ENCODE assay signal across 11 cellular contexts in genomic region chr13:52092087-52092486, GRCh38. TPM values are rescaled to one million over a fixed set of nuclear protein-coding genes. Genes with fewer than 3 reads are reported as not detected.
"Had no signal": no experiment of that assay in that cellular context is flagged by ENCODE, and none has a peak within 500 bp of the region (broad histone marks: within the 10 kb centered on the region; RNA-seq: fewer than 3 reads in every experiment).

No MANE protein-coding gene starts in this region.

- H3K4me2 ChIP-seq: GM23338 had no signal

- H3K36me3 ChIP-seq: HAP-1 had no signal

- ATAC-seq: GM23338, HCT116 had no signal

- H3K9ac ChIP-seq: GM23248 had no signal

- H3K4me3 ChIP-seq: GM23248, GM23338, HAP-1 had no signal

- FAIRE-seq: H1, H54 had no signal

- H3K4me1 ChIP-seq: HAP-1 had no signal

- H3K27ac ChIP-seq: GM23248 had no signal

- DNase-seq: GM23248, GOT3, H7, H9, HCEC 1CT, HFFc6 had no signal

- H2AFZ ChIP-seq: GM23248, GM23338 had no signal

- H3K9me3 ChIP-seq: HAP-1 had no signal

RNA-seq across cellular contexts. Expression of gene NEK5, which starts 36.8 kb away (rescaled TPM):
- total RNA-seq: GM23248, HFFc6 had no signal
